ENCODE assay signal across 14 cellular contexts in genomic region chr5:97179457-97179856, GRCh38. TPM values are rescaled to one million over a fixed set of nuclear protein-coding genes. Genes with fewer than 3 reads are reported as not detected.
"Had no signal": no experiment of that assay in that cellular context is flagged by ENCODE, and none has a peak within 500 bp of the region (broad histone marks: within the 10 kb centered on the region; RNA-seq: fewer than 3 reads in every experiment).

No MANE protein-coding gene starts in this region.

RNA-seq across cellular contexts. Expression of gene LIX1, which starts 37.0 kb away (rescaled TPM):
- total RNA-seq: activated B cell treated with CpG ODN at 0.5 μM for 24 hours; activated CD4-positive, alpha-beta memory T cell treated with anti-CD3 and anti-CD28 coated beads for 36 hours; activated CD4-positive, alpha-beta memory T cell treated with anti-CD3 and anti-CD28 coated beads, Interleukin-2, amount 10 ng/mL, durations not matched to agents 7 days and 5 days; activated CD4-positive, alpha-beta T cell treated with anti-CD3 and anti-CD28 coated beads for 36 hours; activated CD4-positive, alpha-beta T cell treated with anti-CD3 and anti-CD28 coated beads, Interleukin-2, amount 10 ng/mL, durations not matched to agents 24 days and 14 days; activated CD4-positive, alpha-beta T cell treated with anti-CD3 and anti-CD28 coated beads, Interleukin-2, amount 10 ng/mL, durations not matched to agents 7 days and 5 days; activated CD8-positive, alpha-beta memory T cell treated with anti-CD3 and anti-CD28 coated beads for 36 hours; activated CD8-positive, alpha-beta memory T cell treated with anti-CD3 and anti-CD28 coated beads, Interleukin-2, amount 10 ng/mL, durations not matched to agents 7 days and 5 days; activated CD8-positive, alpha-beta T cell treated with anti-CD3 and anti-CD28 coated beads for 36 hours; activated CD8-positive, alpha-beta T cell treated with anti-CD3 and anti-CD28 coated beads, Interleukin-2, amount 10 ng/mL, durations not matched to agents 7 days and 5 days; T-helper 1 cell treated with Interleukin-12 subunit alpha and Interleukin-12 subunit beta and Interleukin-4 antibody, amounts not matched to agents 30 ng/mL and 1 ng/mL, for 36 hours; T-helper 17 cell; T-helper 2 cell treated with Interferon-gamma antibody and Interleukin-4, amounts not matched to agents 100 ng/mL and 5 ng/mL, for 36 hours; WTC11 had no signal
